ENCODE assay signal across 1 cellular context in genomic region chr6:44475779-44476434, GRCh38.
TF ChIP-seq lines count a peak whose summit lies in the region.

No MANE protein-coding gene starts in this region.

TF ChIP-seq in HepG2, 621 proteins besides CTCF, POLR2A, EP300 and RAD21 (continued from another document and continues in another):
- TF ChIP-seq ZKSCAN8 (CRISPR knock-in tag; IDR thresholded peaks at IDR 0.05; ENCODE audit: borderline replicate concordance) = 0 out of 2 replicates have a peak, but pooled peaks have one; percentile 46
- peak; percentile 77 for TF ChIP-seq ZNF607 (CRISPR knock-in tag; IDR thresholded peaks at IDR 0.05; ENCODE audit: borderline replicate concordance)
- TF ChIP-seq SP140L (CRISPR knock-in tag; IDR thresholded peaks at IDR 0.05; ENCODE audit: borderline replicate concordance) = no peak
- TF ChIP-seq HINFP (CRISPR knock-in tag; IDR thresholded peaks at IDR 0.05; ENCODE audit: low read depth) = no peak
- no peak for TF ChIP-seq ZNF207 (IDR thresholded peaks at IDR 0.05; ENCODE audit: borderline replicate concordance)
- TF ChIP-seq, protein P1, sequence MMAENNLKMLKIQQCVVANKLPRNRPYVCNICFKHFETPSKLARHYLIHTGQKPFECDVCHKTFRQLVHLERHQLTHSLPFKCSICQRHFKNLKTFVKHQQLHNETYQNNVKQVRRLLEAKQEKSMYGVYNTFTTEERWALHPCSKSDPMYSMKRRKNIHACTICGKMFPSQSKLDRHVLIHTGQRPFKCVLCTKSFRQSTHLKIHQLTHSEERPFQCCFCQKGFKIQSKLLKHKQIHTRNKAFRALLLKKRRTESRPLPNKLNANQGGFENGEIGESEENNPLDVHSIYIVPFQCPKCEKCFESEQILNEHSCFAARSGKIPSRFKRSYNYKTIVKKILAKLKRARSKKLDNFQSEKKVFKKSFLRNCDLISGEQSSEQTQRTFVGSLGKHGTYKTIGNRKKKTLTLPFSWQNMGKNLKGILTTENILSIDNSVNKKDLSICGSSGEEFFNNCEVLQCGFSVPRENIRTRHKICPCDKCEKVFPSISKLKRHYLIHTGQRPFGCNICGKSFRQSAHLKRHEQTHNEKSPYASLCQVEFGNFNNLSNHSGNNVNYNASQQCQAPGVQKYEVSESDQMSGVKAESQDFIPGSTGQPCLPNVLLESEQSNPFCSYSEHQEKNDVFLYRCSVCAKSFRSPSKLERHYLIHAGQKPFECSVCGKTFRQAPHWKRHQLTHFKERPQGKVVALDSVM (CRISPR knock-in tag; IDR thresholded peaks at IDR 0.05) = no peak
- TF ChIP-seq MAFG (CRISPR knock-in tag; IDR thresholded peaks at IDR 0.05) = no peak
- 0 out of 2 replicates have a peak, but pooled peaks have one; percentile 37 for TF ChIP-seq YEATS2 (CRISPR knock-in tag; IDR thresholded peaks at IDR 0.05; ENCODE audit: borderline replicate concordance)
- TF ChIP-seq GABPB1 (CRISPR knock-in tag; IDR thresholded peaks at IDR 0.05) = peak; percentile 86
- TF ChIP-seq, protein P2, sequence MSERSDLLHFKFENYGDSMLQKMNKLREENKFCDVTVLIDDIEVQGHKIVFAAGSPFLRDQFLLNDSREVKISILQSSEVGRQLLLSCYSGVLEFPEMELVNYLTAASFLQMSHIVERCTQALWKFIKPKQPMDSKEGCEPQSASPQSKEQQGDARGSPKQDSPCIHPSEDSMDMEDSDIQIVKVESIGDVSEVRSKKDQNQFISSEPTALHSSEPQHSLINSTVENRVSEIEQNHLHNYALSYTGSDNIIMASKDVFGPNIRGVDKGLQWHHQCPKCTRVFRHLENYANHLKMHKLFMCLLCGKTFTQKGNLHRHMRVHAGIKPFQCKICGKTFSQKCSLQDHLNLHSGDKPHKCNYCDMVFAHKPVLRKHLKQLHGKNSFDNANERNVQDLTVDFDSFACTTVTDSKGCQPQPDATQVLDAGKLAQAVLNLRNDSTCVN (CRISPR knock-in tag; IDR thresholded peaks at IDR 0.05; ENCODE audit: borderline replicate concordance) = peak; percentile 88; the same call in 1 of the 2 replicates
- TF ChIP-seq ZSCAN21 (CRISPR knock-in tag; IDR thresholded peaks at IDR 0.05; ENCODE audit: borderline replicate concordance) = 0 out of 2 replicates have a peak, but pooled peaks have one; percentile 37
- TF ChIP-seq MIER2 (CRISPR knock-in tag; IDR thresholded peaks at IDR 0.05) = no peak
- TF ChIP-seq ZNF790 (CRISPR knock-in tag; IDR thresholded peaks at IDR 0.05; ENCODE audit: borderline replicate concordance) = no peak
- TF ChIP-seq ZC3H13 (CRISPR knock-in tag; IDR thresholded peaks at IDR 0.05) = no peak
- TF ChIP-seq UBTF (CRISPR knock-in tag; IDR thresholded peaks at IDR 0.05) = peak; percentile 65
- TF ChIP-seq SPEN (CRISPR knock-in tag; IDR thresholded peaks at IDR 0.05; ENCODE audit: low read depth) = no peak; the same call in 1 of the 2 replicates
- TF ChIP-seq, protein P3, sequence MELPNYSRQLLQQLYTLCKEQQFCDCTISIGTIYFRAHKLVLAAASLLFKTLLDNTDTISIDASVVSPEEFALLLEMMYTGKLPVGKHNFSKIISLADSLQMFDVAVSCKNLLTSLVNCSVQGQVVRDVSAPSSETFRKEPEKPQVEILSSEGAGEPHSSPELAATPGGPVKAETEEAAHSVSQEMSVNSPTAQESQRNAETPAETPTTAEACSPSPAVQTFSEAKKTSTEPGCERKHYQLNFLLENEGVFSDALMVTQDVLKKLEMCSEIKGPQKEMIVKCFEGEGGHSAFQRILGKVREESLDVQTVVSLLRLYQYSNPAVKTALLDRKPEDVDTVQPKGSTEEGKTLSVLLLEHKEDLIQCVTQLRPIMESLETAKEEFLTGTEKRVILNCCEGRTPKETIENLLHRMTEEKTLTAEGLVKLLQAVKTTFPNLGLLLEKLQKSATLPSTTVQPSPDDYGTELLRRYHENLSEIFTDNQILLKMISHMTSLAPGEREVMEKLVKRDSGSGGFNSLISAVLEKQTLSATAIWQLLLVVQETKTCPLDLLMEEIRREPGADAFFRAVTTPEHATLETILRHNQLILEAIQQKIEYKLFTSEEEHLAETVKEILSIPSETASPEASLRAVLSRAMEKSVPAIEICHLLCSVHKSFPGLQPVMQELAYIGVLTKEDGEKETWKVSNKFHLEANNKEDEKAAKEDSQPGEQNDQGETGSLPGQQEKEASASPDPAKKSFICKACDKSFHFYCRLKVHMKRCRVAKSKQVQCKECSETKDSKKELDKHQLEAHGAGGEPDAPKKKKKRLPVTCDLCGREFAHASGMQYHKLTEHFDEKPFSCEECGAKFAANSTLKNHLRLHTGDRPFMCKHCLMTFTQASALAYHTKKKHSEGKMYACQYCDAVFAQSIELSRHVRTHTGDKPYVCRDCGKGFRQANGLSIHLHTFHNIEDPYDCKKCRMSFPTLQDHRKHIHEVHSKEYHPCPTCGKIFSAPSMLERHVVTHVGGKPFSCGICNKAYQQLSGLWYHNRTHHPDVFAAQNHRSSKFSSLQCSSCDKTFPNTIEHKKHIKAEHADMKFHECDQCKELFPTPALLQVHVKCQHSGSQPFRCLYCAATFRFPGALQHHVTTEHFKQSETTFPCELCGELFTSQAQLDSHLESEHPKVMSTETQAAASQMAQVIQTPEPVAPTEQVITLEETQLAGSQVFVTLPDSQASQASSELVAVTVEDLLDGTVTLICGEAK (IDR thresholded peaks at IDR 0.05) = no peak
- TF ChIP-seq, protein P3 (CRISPR knock-in tag; IDR thresholded peaks at IDR 0.05) = no peak
- TF ChIP-seq ZNF431 (CRISPR knock-in tag; IDR thresholded peaks at IDR 0.05; ENCODE audit: borderline replicate concordance, low read depth) = no peak
- peak; percentile 90 for TF ChIP-seq XRCC5 (optimal IDR thresholded peaks at IDR 0.05; ENCODE audit: low read length)
- 0 out of 2 replicates have a peak, but pooled peaks have one; percentile 15 for TF ChIP-seq ZNF563 (CRISPR knock-in tag; IDR thresholded peaks at IDR 0.05)
- no peak for TF ChIP-seq MYC (CRISPR knock-in tag; IDR thresholded peaks at IDR 0.05; ENCODE audit: borderline replicate concordance)
- TF ChIP-seq ARID4A (CRISPR knock-in tag; IDR thresholded peaks at IDR 0.05; ENCODE audit: borderline replicate concordance) = peak; percentile 28; the same call in 1 of the 2 replicates
- TF ChIP-seq, protein P4, sequence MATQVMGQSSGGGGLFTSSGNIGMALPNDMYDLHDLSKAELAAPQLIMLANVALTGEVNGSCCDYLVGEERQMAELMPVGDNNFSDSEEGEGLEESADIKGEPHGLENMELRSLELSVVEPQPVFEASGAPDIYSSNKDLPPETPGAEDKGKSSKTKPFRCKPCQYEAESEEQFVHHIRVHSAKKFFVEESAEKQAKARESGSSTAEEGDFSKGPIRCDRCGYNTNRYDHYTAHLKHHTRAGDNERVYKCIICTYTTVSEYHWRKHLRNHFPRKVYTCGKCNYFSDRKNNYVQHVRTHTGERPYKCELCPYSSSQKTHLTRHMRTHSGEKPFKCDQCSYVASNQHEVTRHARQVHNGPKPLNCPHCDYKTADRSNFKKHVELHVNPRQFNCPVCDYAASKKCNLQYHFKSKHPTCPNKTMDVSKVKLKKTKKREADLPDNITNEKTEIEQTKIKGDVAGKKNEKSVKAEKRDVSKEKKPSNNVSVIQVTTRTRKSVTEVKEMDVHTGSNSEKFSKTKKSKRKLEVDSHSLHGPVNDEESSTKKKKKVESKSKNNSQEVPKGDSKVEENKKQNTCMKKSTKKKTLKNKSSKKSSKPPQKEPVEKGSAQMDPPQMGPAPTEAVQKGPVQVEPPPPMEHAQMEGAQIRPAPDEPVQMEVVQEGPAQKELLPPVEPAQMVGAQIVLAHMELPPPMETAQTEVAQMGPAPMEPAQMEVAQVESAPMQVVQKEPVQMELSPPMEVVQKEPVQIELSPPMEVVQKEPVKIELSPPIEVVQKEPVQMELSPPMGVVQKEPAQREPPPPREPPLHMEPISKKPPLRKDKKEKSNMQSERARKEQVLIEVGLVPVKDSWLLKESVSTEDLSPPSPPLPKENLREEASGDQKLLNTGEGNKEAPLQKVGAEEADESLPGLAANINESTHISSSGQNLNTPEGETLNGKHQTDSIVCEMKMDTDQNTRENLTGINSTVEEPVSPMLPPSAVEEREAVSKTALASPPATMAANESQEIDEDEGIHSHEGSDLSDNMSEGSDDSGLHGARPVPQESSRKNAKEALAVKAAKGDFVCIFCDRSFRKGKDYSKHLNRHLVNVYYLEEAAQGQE (IDR thresholded peaks at IDR 0.05; ENCODE audit: borderline replicate concordance in 1 of 2, low read depth in 1 of 2, low read length in 2 of 2) = no peak
- TF ChIP-seq ZNF616 (CRISPR knock-in tag; IDR thresholded peaks at IDR 0.05; ENCODE audit: low read depth) = no peak
- TF ChIP-seq, protein P5, sequence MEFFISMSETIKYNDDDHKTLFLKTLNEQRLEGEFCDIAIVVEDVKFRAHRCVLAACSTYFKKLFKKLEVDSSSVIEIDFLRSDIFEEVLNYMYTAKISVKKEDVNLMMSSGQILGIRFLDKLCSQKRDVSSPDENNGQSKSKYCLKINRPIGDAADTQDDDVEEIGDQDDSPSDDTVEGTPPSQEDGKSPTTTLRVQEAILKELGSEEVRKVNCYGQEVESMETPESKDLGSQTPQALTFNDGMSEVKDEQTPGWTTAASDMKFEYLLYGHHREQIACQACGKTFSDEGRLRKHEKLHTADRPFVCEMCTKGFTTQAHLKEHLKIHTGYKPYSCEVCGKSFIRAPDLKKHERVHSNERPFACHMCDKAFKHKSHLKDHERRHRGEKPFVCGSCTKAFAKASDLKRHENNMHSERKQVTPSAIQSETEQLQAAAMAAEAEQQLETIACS (CRISPR knock-in tag; IDR thresholded peaks at IDR 0.05) = no peak
- TF ChIP-seq ZNF549 (CRISPR knock-in tag; IDR thresholded peaks at IDR 0.05) = no peak
